Comparison of ENCODE assay signal across 36 cellular contexts in genomic region chr7:120413164-120413563, GRCh38.
"Had no signal": no experiment of that assay in that cellular context is flagged by ENCODE, and none has a peak within 500 bp of the region (broad histone marks: within the 10 kb centered on the region; RNA-seq: fewer than 3 reads in every experiment).

No MANE protein-coding gene starts in this region.

- H3K4me3 Mint-ChIP-seq: activated B cell treated with CpG ODN at 0.5 μM for 24 hours; activated CD4-positive, alpha-beta memory T cell treated with anti-CD3 and anti-CD28 coated beads for 36 hours; activated CD4-positive, alpha-beta T cell treated with anti-CD3 and anti-CD28 coated beads, Interleukin-2, amount 10 ng/mL, durations not matched to agents 24 days and 14 days; activated CD8-positive, alpha-beta T cell treated with anti-CD3 and anti-CD28 coated beads for 36 hours; activated naive CD4-positive, alpha-beta T cell treated with anti-CD3 and anti-CD28 coated beads, Interleukin-2, amount 10 ng/mL, durations not matched to agents 7 days and 5 days; activated naive CD4-positive, alpha-beta T cell treated with anti-CD3 and anti-CD28 coated beads, Interleukin-2, amount 50 U/mL, for 24 hours; activated naive CD8-positive, alpha-beta T cell; activated naive CD8-positive, alpha-beta T cell treated with anti-CD3 and anti-CD28 coated beads, Interleukin-2, amount 10 ng/mL, durations not matched to agents 7 days and 5 days; activated naive CD8-positive, alpha-beta T cell treated with anti-CD3 and anti-CD28 coated beads, Interleukin-2, amount 50 U/mL, for 24 hours; activated T-cell treated with anti-CD3 and anti-CD28 coated beads, Interleukin-2, amount 50 U/mL, for 4 hours; activated T-cell treated with anti-CD3 and anti-CD28 coated beads, Interleukin-2, amount 50 U/mL, for 72 hours; activated T-helper 1 cell treated with anti-CD3 and anti-CD28 coated beads, Interleukin-12 subunit alpha, Interleukin-12 subunit beta, Interleukin-2, Interleukin-4 antibody, amounts not matched to agents 30 ng/mL and 10 ng/mL and 1 ng/mL, durations not matched to agents 14 hours and 24 hours and 36 hours; activated T-helper 17 cell treated with anti-CD3 and anti-CD28 coated beads, Interleukin-2, amount 50 U/mL, for 72 hours; brain; central memory CD8-positive, alpha-beta T cell; T-helper 1 cell treated with Interleukin-12 subunit alpha and Interleukin-12 subunit beta and Interleukin-4 antibody, amounts not matched to agents 30 μg/mL and 1 μg/mL, for 36 hours; T-helper 2 cell treated with Interferon-gamma antibody and Interleukin-4, amounts not matched to agents 5 μg/mL and 100 μg/mL, for 36 hours had no signal

- H3K4me1 Mint-ChIP-seq: activated B cell treated with CpG ODN at 0.5 μM for 24 hours; activated CD4-positive, alpha-beta T cell treated with anti-CD3 and anti-CD28 coated beads, Interleukin-2, amount 10 ng/mL, durations not matched to agents 24 days and 14 days; activated naive CD4-positive, alpha-beta T cell treated with anti-CD3 and anti-CD28 coated beads, Interleukin-2, amount 10 ng/mL, durations not matched to agents 7 days and 5 days; activated naive CD4-positive, alpha-beta T cell treated with anti-CD3 and anti-CD28 coated beads, Interleukin-2, amount 50 U/mL, for 24 hours; activated naive CD8-positive, alpha-beta T cell treated with anti-CD3 and anti-CD28 coated beads, Interleukin-2, amount 10 ng/mL, durations not matched to agents 7 days and 5 days; activated naive CD8-positive, alpha-beta T cell treated with anti-CD3 and anti-CD28 coated beads, Interleukin-2, amount 50 U/mL, for 24 hours; activated T-helper 17 cell treated with anti-CD3 and anti-CD28 coated beads, Interleukin-2, amount 50 U/mL, for 72 hours; central memory CD8-positive, alpha-beta T cell had no signal

- DNase-seq: activated B cell treated with CpG ODN at 0.5 μM for 24 hours; activated CD4-positive, alpha-beta memory T cell treated with anti-CD3 and anti-CD28 coated beads for 36 hours; activated CD4-positive, alpha-beta T cell treated with anti-CD3 and anti-CD28 coated beads for 4 hours; activated CD4-positive, alpha-beta T cell treated with anti-CD3 and anti-CD28 coated beads, Interleukin-2, amount 10 ng/mL, durations not matched to agents 24 days and 14 days; activated CD4-positive, alpha-beta T cell treated with anti-CD3 and anti-CD28 coated beads, Interleukin-2, amount 50 U/mL, for 1 hour; activated CD4-positive, alpha-beta T cell treated with anti-CD3 and anti-CD28 coated beads, Interleukin-2, amount 50 U/mL, for 4 hours; activated CD4-positive, CD25-positive, alpha-beta regulatory T cell treated with anti-CD3 and anti-CD28 coated beads, Interleukin-2, amount 50 U/mL, for 72 hours; activated CD8-positive, alpha-beta memory T cell treated with anti-CD3 and anti-CD28 coated beads, Interleukin-2, amount 50 U/mL, for 4 hours; activated CD8-positive, alpha-beta T cell treated with anti-CD3 and anti-CD28 coated beads for 36 hours; activated effector memory CD4-positive, alpha-beta T cell treated with Interleukin-2 at 50 U/mL for 16 hours; activated gamma-delta T cell; activated naive CD4-positive, alpha-beta T cell treated with anti-CD3 and anti-CD28 coated beads, Interleukin-2, amount 10 ng/mL, durations not matched to agents 7 days and 5 days; activated naive CD4-positive, alpha-beta T cell treated with Interleukin-2 at 50 U/mL for 16 hours; activated naive CD8-positive, alpha-beta T cell treated with anti-CD3 and anti-CD28 coated beads, Interleukin-2, amount 10 ng/mL, durations not matched to agents 7 days and 5 days; activated naive CD8-positive, alpha-beta T cell treated with anti-CD3 and anti-CD28 coated beads, Interleukin-2, amount 50 U/mL, for 24 hours; activated T-cell treated with anti-CD3 and anti-CD28 coated beads for 4 hours; activated T-cell treated with anti-CD3 and anti-CD28 coated beads, Interleukin-2, amount 50 U/mL, for 1 hour; activated T-cell treated with anti-CD3 and anti-CD28 coated beads, Interleukin-2, amount 50 U/mL, for 4 hours; activated T-cell treated with anti-CD3 and anti-CD28 coated beads, Interleukin-2, amount 50 U/mL, for 72 hours; amygdala; cerebellar nuclear complex; T-helper 2 cell; T-helper 9 cell had no signal

- H3K27ac ChIP-seq: ascending aorta, VCaP had no signal

- H3K36me3 ChIP-seq: ascending aorta, cardiac muscle cell had no signal

- H3K27me3 Mint-ChIP-seq: activated B cell treated with CpG ODN at 0.5 μM for 24 hours; activated CD4-positive, alpha-beta memory T cell treated with anti-CD3 and anti-CD28 coated beads for 36 hours; activated CD4-positive, alpha-beta T cell treated with anti-CD3 and anti-CD28 coated beads, Interleukin-2, amount 10 ng/mL, durations not matched to agents 24 days and 14 days; activated CD8-positive, alpha-beta T cell treated with anti-CD3 and anti-CD28 coated beads for 36 hours; activated naive CD4-positive, alpha-beta T cell treated with anti-CD3 and anti-CD28 coated beads, Interleukin-2, amount 10 ng/mL, durations not matched to agents 7 days and 5 days; activated naive CD4-positive, alpha-beta T cell treated with anti-CD3 and anti-CD28 coated beads, Interleukin-2, amount 50 U/mL, for 24 hours; activated naive CD8-positive, alpha-beta T cell; activated naive CD8-positive, alpha-beta T cell treated with anti-CD3 and anti-CD28 coated beads, Interleukin-2, amount 10 ng/mL, durations not matched to agents 7 days and 5 days; activated naive CD8-positive, alpha-beta T cell treated with anti-CD3 and anti-CD28 coated beads, Interleukin-2, amount 50 U/mL, for 24 hours; activated T-helper 17 cell treated with anti-CD3 and anti-CD28 coated beads, Interleukin-2, amount 50 U/mL, for 72 hours; brain; central memory CD8-positive, alpha-beta T cell had no signal

- H3K4me3 ChIP-seq: ascending aorta, cardiac muscle cell had no signal

- H3K9me3 ChIP-seq: ascending aorta had no signal

- H3K27ac Mint-ChIP-seq: activated B cell treated with CpG ODN at 0.5 μM for 24 hours; activated CD4-positive, alpha-beta memory T cell treated with anti-CD3 and anti-CD28 coated beads for 36 hours; activated CD4-positive, alpha-beta T cell treated with anti-CD3 and anti-CD28 coated beads, Interleukin-2, amount 10 ng/mL, durations not matched to agents 24 days and 14 days; activated CD8-positive, alpha-beta T cell treated with anti-CD3 and anti-CD28 coated beads for 36 hours; activated naive CD4-positive, alpha-beta T cell treated with anti-CD3 and anti-CD28 coated beads, Interleukin-2, amount 10 ng/mL, durations not matched to agents 7 days and 5 days; activated naive CD4-positive, alpha-beta T cell treated with anti-CD3 and anti-CD28 coated beads, Interleukin-2, amount 50 U/mL, for 24 hours; activated naive CD8-positive, alpha-beta T cell; activated naive CD8-positive, alpha-beta T cell treated with anti-CD3 and anti-CD28 coated beads, Interleukin-2, amount 10 ng/mL, durations not matched to agents 7 days and 5 days; activated naive CD8-positive, alpha-beta T cell treated with anti-CD3 and anti-CD28 coated beads, Interleukin-2, amount 50 U/mL, for 24 hours; activated T-cell treated with anti-CD3 and anti-CD28 coated beads, Interleukin-2, amount 50 U/mL, for 72 hours; activated T-helper 1 cell treated with anti-CD3 and anti-CD28 coated beads, Interleukin-12 subunit alpha, Interleukin-12 subunit beta, Interleukin-2, Interleukin-4 antibody, amounts not matched to agents 30 ng/mL and 10 ng/mL and 1 ng/mL, durations not matched to agents 14 hours and 24 hours and 36 hours; activated T-helper 17 cell treated with anti-CD3 and anti-CD28 coated beads, Interleukin-2, amount 50 U/mL, for 72 hours; T-helper 1 cell treated with Interleukin-12 subunit alpha and Interleukin-12 subunit beta and Interleukin-4 antibody, amounts not matched to agents 30 μg/mL and 1 μg/mL, for 36 hours; T-helper 2 cell treated with Interferon-gamma antibody and Interleukin-4, amounts not matched to agents 5 μg/mL and 100 μg/mL, for 36 hours had no signal

- H3K4me1 ChIP-seq: ascending aorta had no signal

- ATAC-seq: activated CD8-positive, alpha-beta T cell treated with anti-CD3 and anti-CD28 coated beads for 36 hours; activated naive CD8-positive, alpha-beta T cell treated with anti-CD3 and anti-CD28 coated beads, Interleukin-2, amount 50 U/mL, for 24 hours; activated T-cell treated with anti-CD3 and anti-CD28 coated beads, Interleukin-2, amount 50 U/mL, for 4 hours; activated T-cell treated with anti-CD3 and anti-CD28 coated beads, Interleukin-2, amount 50 U/mL, for 72 hours; activated T-helper 17 cell treated with anti-CD3 and anti-CD28 coated beads, Interleukin-2, amount 50 U/mL, for 72 hours had no signal

- H3K9me3 Mint-ChIP-seq: activated B cell treated with CpG ODN at 0.5 μM for 24 hours; activated CD4-positive, alpha-beta T cell treated with anti-CD3 and anti-CD28 coated beads, Interleukin-2, amount 10 ng/mL, durations not matched to agents 24 days and 14 days; activated naive CD4-positive, alpha-beta T cell treated with anti-CD3 and anti-CD28 coated beads, Interleukin-2, amount 50 U/mL, for 24 hours; activated naive CD8-positive, alpha-beta T cell treated with anti-CD3 and anti-CD28 coated beads, Interleukin-2, amount 10 ng/mL, durations not matched to agents 7 days and 5 days; activated naive CD8-positive, alpha-beta T cell treated with anti-CD3 and anti-CD28 coated beads, Interleukin-2, amount 50 U/mL, for 24 hours; activated T-cell treated with anti-CD3 and anti-CD28 coated beads, Interleukin-2, amount 50 U/mL, for 4 hours; activated T-helper 1 cell treated with anti-CD3 and anti-CD28 coated beads, Interleukin-12 subunit alpha, Interleukin-12 subunit beta, Interleukin-2, Interleukin-4 antibody, amounts not matched to agents 30 ng/mL and 10 ng/mL and 1 ng/mL, durations not matched to agents 14 hours and 24 hours and 36 hours; brain; central memory CD8-positive, alpha-beta T cell; T-helper 1 cell treated with Interleukin-12 subunit alpha and Interleukin-12 subunit beta and Interleukin-4 antibody, amounts not matched to agents 30 μg/mL and 1 μg/mL, for 36 hours; T-helper 2 cell treated with Interferon-gamma antibody and Interleukin-4, amounts not matched to agents 5 μg/mL and 100 μg/mL, for 36 hours had no signal

- FAIRE-seq: bronchial epithelial cell, TTC549 had no signal

- H3K36me3 Mint-ChIP-seq: activated CD4-positive, alpha-beta memory T cell treated with anti-CD3 and anti-CD28 coated beads for 36 hours; activated naive CD4-positive, alpha-beta T cell treated with anti-CD3 and anti-CD28 coated beads, Interleukin-2, amount 10 ng/mL, durations not matched to agents 7 days and 5 days; activated naive CD4-positive, alpha-beta T cell treated with anti-CD3 and anti-CD28 coated beads, Interleukin-2, amount 50 U/mL, for 24 hours; activated naive CD8-positive, alpha-beta T cell; activated naive CD8-positive, alpha-beta T cell treated with anti-CD3 and anti-CD28 coated beads, Interleukin-2, amount 10 ng/mL, durations not matched to agents 7 days and 5 days; brain had no signal
